ENCODE assay signal across 13 cellular contexts in the genomic region with DNA sequence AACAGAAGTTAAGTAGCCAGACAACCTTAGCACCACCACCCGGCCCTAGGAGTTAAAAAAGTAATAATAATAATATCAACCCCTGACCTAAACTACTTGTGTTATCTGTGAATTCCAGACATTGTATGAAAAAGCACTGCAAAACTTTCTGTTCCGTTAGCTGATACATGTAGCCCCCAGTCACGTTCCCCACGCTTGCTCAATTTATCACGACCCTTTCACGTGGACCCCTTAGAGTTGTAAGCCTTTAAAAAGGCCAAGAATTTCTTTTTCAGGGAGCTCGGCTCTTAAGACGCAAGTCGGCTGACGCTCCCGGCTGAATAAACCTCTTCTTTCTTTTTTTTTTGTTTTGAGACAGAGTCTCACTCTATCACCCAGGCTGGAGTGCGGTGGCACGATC. TPM values are rescaled to one million over a fixed set of nuclear protein-coding genes. Genes with fewer than 3 reads are reported as not detected.
A peak's percentile ranks its signal among the peaks of the same experiment; 100 is the strongest.
DNase-seq lines count a peak whose midpoint lies in the region; ATAC-seq and TF ChIP-seq lines count a peak whose summit lies in the region.
"Not testable (repeated sequence)": the region's sequence is repeated elsewhere in the genome, so short reads cannot be mapped to it uniquely, and the experiment has no call there.
"Had no signal": no experiment of that assay in that cellular context is flagged by ENCODE, and none has a peak within 500 bp of the region (broad histone marks: within the 10 kb centered on the region; RNA-seq: fewer than 3 reads in every experiment).

No MANE protein-coding gene starts in this region.

- not testable (repeated sequence) for H3K36me3 Mint-ChIP-seq in CD4-positive, CD25-positive, alpha-beta regulatory T cell; T-helper 1 cell treated with Interleukin-12 subunit alpha and Interleukin-12 subunit beta and Interleukin-4 antibody, amounts not matched to agents 30 μg/mL and 1 μg/mL, for 36 hours (ENCODE audit: low read depth); activated CD8-positive, alpha-beta memory T cell treated with anti-CD3 and anti-CD28 coated beads, Interleukin-2, amount 10 ng/mL, durations not matched to agents 7 days and 5 days; activated T-helper 2 cell treated with anti-CD3 and anti-CD28 coated beads, Interferon-gamma antibody, Interleukin-2, Interleukin-4, amounts not matched to agents 10 μg/mL and 5 μg/mL and 100 μg/mL, durations not matched to agents 14 hours and 24 hours and 36 hours (ENCODE audit: low read depth); endothelial cell (ENCODE audit: low read depth, unreplicated experiment)
- peaks cover 12% of the 10 kb centered on the region for H3K36me3 Mint-ChIP-seq in stimulated activated effector memory CD8-positive, alpha-beta T cell treated with anti-CD3 and anti-CD28 coated beads, Interleukin-12 subunit alpha, Interleukin-12 subunit beta, amount 100 ng/mL, for 72 hours

- H3K27me3 ChIP-seq in CD4-positive, CD25-positive, alpha-beta regulatory T cell (ENCODE audit: control insufficient read depth, insufficient read depth, low read length); lower lobe of right lung (ENCODE audit: low read depth): not testable (repeated sequence)

- CTCF ChIA-PET in activated CD8-positive, alpha-beta memory T cell treated with anti-CD3 and anti-CD28 coated beads, Interleukin-2, amount 10 ng/mL, durations not matched to agents 7 days and 5 days (lab: Charles Lee): interaction anchor here (3.4 kb wide), 1 partner anchor 12 kb away, joined by 22 read pairs; no protein-coding TSS in a partner anchor

- H3K36me3 ChIP-seq in CD4-positive, CD25-positive, alpha-beta regulatory T cell (ENCODE audit: control insufficient read depth, insufficient read depth, low read length); lower lobe of right lung: not testable (repeated sequence)

- not testable (repeated sequence) for H3K9me3 Mint-ChIP-seq in CD4-positive, CD25-positive, alpha-beta regulatory T cell; T-helper 1 cell treated with Interleukin-12 subunit alpha and Interleukin-12 subunit beta and Interleukin-4 antibody, amounts not matched to agents 30 μg/mL and 1 μg/mL, for 36 hours; activated CD8-positive, alpha-beta memory T cell treated with anti-CD3 and anti-CD28 coated beads, Interleukin-2, amount 10 ng/mL, durations not matched to agents 7 days and 5 days (ENCODE audit: low read depth); activated T-helper 2 cell treated with anti-CD3 and anti-CD28 coated beads, Interferon-gamma antibody, Interleukin-2, Interleukin-4, amounts not matched to agents 10 μg/mL and 5 μg/mL and 100 μg/mL, durations not matched to agents 14 hours and 24 hours and 36 hours; endothelial cell (ENCODE audit: unreplicated experiment); stimulated activated effector memory CD8-positive, alpha-beta T cell treated with anti-CD3 and anti-CD28 coated beads, Interleukin-12 subunit alpha, Interleukin-12 subunit beta, amount 100 ng/mL, for 72 hours

- H3K4me3 ChIP-seq in CD4-positive, CD25-positive, alpha-beta regulatory T cell (ENCODE audit: low read depth, low read length): not testable (repeated sequence)
- peak overlapping the region; percentile 23 for H3K4me3 ChIP-seq in lower lobe of right lung

- intact Hi-C loops in activated T-helper 2 cell treated with anti-CD3 and anti-CD28 coated beads, Interferon-gamma antibody, Interleukin-2, Interleukin-4, amounts not matched to agents 10 μg/mL and 5 μg/mL and 100 μg/mL, durations not matched to agents 14 hours and 24 hours and 36 hours (cut with micrococcal nuclease); lower lobe of right lung (cut with DNase I): not testable (repeated sequence)

- peak overlapping the region in 1 of 4 donors; percentile 60 for H3K4me3 Mint-ChIP-seq in CD4-positive, CD25-positive, alpha-beta regulatory T cell
- H3K4me3 Mint-ChIP-seq in T-helper 1 cell treated with Interleukin-12 subunit alpha and Interleukin-12 subunit beta and Interleukin-4 antibody, amounts not matched to agents 30 μg/mL and 1 μg/mL, for 36 hours; activated CD8-positive, alpha-beta memory T cell treated with anti-CD3 and anti-CD28 coated beads, Interleukin-2, amount 10 ng/mL, durations not matched to agents 7 days and 5 days; activated T-helper 2 cell treated with anti-CD3 and anti-CD28 coated beads, Interferon-gamma antibody, Interleukin-2, Interleukin-4, amounts not matched to agents 10 μg/mL and 5 μg/mL and 100 μg/mL, durations not matched to agents 14 hours and 24 hours and 36 hours (ENCODE audit: low read depth); endothelial cell (ENCODE audit: unreplicated experiment): not testable (repeated sequence)
- peak overlapping the region; percentile 100 for H3K4me3 Mint-ChIP-seq in stimulated activated effector memory CD8-positive, alpha-beta T cell treated with anti-CD3 and anti-CD28 coated beads, Interleukin-12 subunit alpha, Interleukin-12 subunit beta, amount 100 ng/mL, for 72 hours

- H3K4me1 Mint-ChIP-seq in CD4-positive, CD25-positive, alpha-beta regulatory T cell: peaks cover 0 to 51% (median 24%) of the 10 kb centered on the region in 4 donors
- peaks cover 33% of the 10 kb centered on the region for H3K4me1 Mint-ChIP-seq in T-helper 1 cell treated with Interleukin-12 subunit alpha and Interleukin-12 subunit beta and Interleukin-4 antibody, amounts not matched to agents 30 μg/mL and 1 μg/mL, for 36 hours (ENCODE audit: low read depth)
- H3K4me1 Mint-ChIP-seq in activated CD8-positive, alpha-beta memory T cell treated with anti-CD3 and anti-CD28 coated beads, Interleukin-2, amount 10 ng/mL, durations not matched to agents 7 days and 5 days: peaks cover 57% of the 10 kb centered on the region
- peaks cover 45% of the 10 kb centered on the region for H3K4me1 Mint-ChIP-seq in activated T-helper 2 cell treated with anti-CD3 and anti-CD28 coated beads, Interferon-gamma antibody, Interleukin-2, Interleukin-4, amounts not matched to agents 10 μg/mL and 5 μg/mL and 100 μg/mL, durations not matched to agents 14 hours and 24 hours and 36 hours (ENCODE audit: low read depth)
- H3K4me1 Mint-ChIP-seq in endothelial cell (ENCODE audit: unreplicated experiment): not testable (repeated sequence)
- peaks cover 60% of the 10 kb centered on the region for H3K4me1 Mint-ChIP-seq in stimulated activated effector memory CD8-positive, alpha-beta T cell treated with anti-CD3 and anti-CD28 coated beads, Interleukin-12 subunit alpha, Interleukin-12 subunit beta, amount 100 ng/mL, for 72 hours

- H3K9me3 ChIP-seq in CD4-positive, CD25-positive, alpha-beta regulatory T cell (ENCODE audit: control insufficient read depth in 2 of 2, low read length in 2 of 2); lower lobe of right lung: not testable (repeated sequence)

- DNase-seq in CD4-positive, CD25-positive, alpha-beta regulatory T cell; activated CD8-positive, alpha-beta memory T cell treated with anti-CD3 and anti-CD28 coated beads, Interleukin-2, amount 10 ng/mL, durations not matched to agents 7 days and 5 days; activated T-helper 2 cell treated with anti-CD3 and anti-CD28 coated beads, Interferon-gamma antibody, Interleukin-2, Interleukin-4, amounts not matched to agents 10 μg/mL and 5 μg/mL and 100 μg/mL, durations not matched to agents 14 hours and 24 hours and 36 hours (ENCODE audit: low spot score); endothelial cell (ENCODE audit: low spot score); lower lobe of right lung; stimulated activated effector memory CD8-positive, alpha-beta T cell treated with anti-CD3 and anti-CD28 coated beads, Interleukin-12 subunit alpha, Interleukin-12 subunit beta, amount 100 ng/mL, for 72 hours (ENCODE audit: low spot score in 2 of 2): not testable (repeated sequence)
- DNase-seq in DMS53 (lab: John Stamatoyannopoulos, UW): peak; percentile 22

- not testable (repeated sequence) for ATAC-seq in CD4-positive, CD25-positive, alpha-beta regulatory T cell (ENCODE audit: low read depth in 2 of 2); activated CD8-positive, alpha-beta memory T cell treated with anti-CD3 and anti-CD28 coated beads, Interleukin-2, amount 10 ng/mL, durations not matched to agents 7 days and 5 days; lower lobe of right lung; stimulated activated effector memory CD8-positive, alpha-beta T cell treated with anti-CD3 and anti-CD28 coated beads, Interleukin-12 subunit alpha, Interleukin-12 subunit beta, amount 100 ng/mL, for 72 hours

- not testable (repeated sequence) for H3K27me3 Mint-ChIP-seq in CD4-positive, CD25-positive, alpha-beta regulatory T cell; T-helper 1 cell treated with Interleukin-12 subunit alpha and Interleukin-12 subunit beta and Interleukin-4 antibody, amounts not matched to agents 30 μg/mL and 1 μg/mL, for 36 hours (ENCODE audit: low read depth); activated CD8-positive, alpha-beta memory T cell treated with anti-CD3 and anti-CD28 coated beads, Interleukin-2, amount 10 ng/mL, durations not matched to agents 7 days and 5 days; activated T-helper 2 cell treated with anti-CD3 and anti-CD28 coated beads, Interferon-gamma antibody, Interleukin-2, Interleukin-4, amounts not matched to agents 10 μg/mL and 5 μg/mL and 100 μg/mL, durations not matched to agents 14 hours and 24 hours and 36 hours (ENCODE audit: low read depth); endothelial cell (ENCODE audit: unreplicated experiment)

- peaks cover 42% of the 10 kb centered on the region for H3K4me1 ChIP-seq in CD4-positive, CD25-positive, alpha-beta regulatory T cell (ENCODE audit: control insufficient read depth, insufficient read depth, low read length, poor library complexity, severe bottlenecking)
- H3K4me1 ChIP-seq in lower lobe of right lung: peaks cover 18% of the 10 kb centered on the region

- not testable (repeated sequence) for TF ChIP-seq CTCF in endothelial cell (IDR thresholded peaks at IDR 0.05; ENCODE audit: unreplicated experiment); lower lobe of right lung (IDR thresholded peaks at IDR 0.05)

- peak overlapping the region; percentile 56 to 68 (median 58) for H3K27ac Mint-ChIP-seq in CD4-positive, CD25-positive, alpha-beta regulatory T cell
- peak overlapping the region; percentile 55 for H3K27ac Mint-ChIP-seq in T-helper 1 cell treated with Interleukin-12 subunit alpha and Interleukin-12 subunit beta and Interleukin-4 antibody, amounts not matched to agents 30 μg/mL and 1 μg/mL, for 36 hours
- H3K27ac Mint-ChIP-seq in activated CD8-positive, alpha-beta memory T cell treated with anti-CD3 and anti-CD28 coated beads, Interleukin-2, amount 10 ng/mL, durations not matched to agents 7 days and 5 days: peak overlapping the region; percentile 28
- H3K27ac Mint-ChIP-seq in activated T-helper 2 cell treated with anti-CD3 and anti-CD28 coated beads, Interferon-gamma antibody, Interleukin-2, Interleukin-4, amounts not matched to agents 10 μg/mL and 5 μg/mL and 100 μg/mL, durations not matched to agents 14 hours and 24 hours and 36 hours: peak overlapping the region; percentile 2
- peak overlapping the region; percentile 7 for H3K27ac Mint-ChIP-seq in endothelial cell (ENCODE audit: unreplicated experiment)
- peak overlapping the region; percentile 99 for H3K27ac Mint-ChIP-seq in stimulated activated effector memory CD8-positive, alpha-beta T cell treated with anti-CD3 and anti-CD28 coated beads, Interleukin-12 subunit alpha, Interleukin-12 subunit beta, amount 100 ng/mL, for 72 hours

- H3K27ac ChIP-seq in CD4-positive, CD25-positive, alpha-beta regulatory T cell (ENCODE audit: insufficient read depth, low read length, poor library complexity, severe bottlenecking); lower lobe of right lung: not testable (repeated sequence)

RNA-seq across cellular contexts. Expression of a gene that starts 6.7 kb away (rescaled TPM):
- total RNA-seq in CD4-positive, CD25-positive, alpha-beta regulatory T cell: 124 TPM
- 10 to 100 TPM; 57.5 to 83.1 (median 76.8) TPM for polyA plus RNA-seq in CD4-positive, CD25-positive, alpha-beta regulatory T cell
- total RNA-seq in activated CD8-positive, alpha-beta memory T cell treated with anti-CD3 and anti-CD28 coated beads, Interleukin-2, amount 10 ng/mL, durations not matched to agents 7 days and 5 days: 100 to 1,000 TPM; 228 to 410 TPM
- total RNA-seq in activated T-helper 2 cell treated with anti-CD3 and anti-CD28 coated beads, Interferon-gamma antibody, Interleukin-2, Interleukin-4, amounts not matched to agents 10 μg/mL and 5 μg/mL and 100 μg/mL, durations not matched to agents 14 hours and 24 hours and 36 hours: 388 and 398 TPM in 2 replicates
- 1.3 TPM for total RNA-seq in endothelial cell (ENCODE audit: unreplicated experiment)
- 8.5 TPM for total RNA-seq in lower lobe of right lung
- total RNA-seq: Caco-2, GM23248, HepG2 had no signal
- polyA plus RNA-seq: BJ, GM23248, HepG2 had no signal

RNA-seq across cellular contexts. Expression of a gene that starts 22.5 kb away (rescaled TPM):
- total RNA-seq in CD4-positive, CD25-positive, alpha-beta regulatory T cell: 84.1 TPM
- polyA plus RNA-seq in CD4-positive, CD25-positive, alpha-beta regulatory T cell: 10 to 100 TPM in 1 of 4 donors, 1 to 10 TPM in 3; 6.6 to 11.1 (median 7.7) TPM
- 10 to 100 TPM; 50.0 to 68.9 TPM for total RNA-seq in activated CD8-positive, alpha-beta memory T cell treated with anti-CD3 and anti-CD28 coated beads, Interleukin-2, amount 10 ng/mL, durations not matched to agents 7 days and 5 days
- total RNA-seq in activated T-helper 2 cell treated with anti-CD3 and anti-CD28 coated beads, Interferon-gamma antibody, Interleukin-2, Interleukin-4, amounts not matched to agents 10 μg/mL and 5 μg/mL and 100 μg/mL, durations not matched to agents 14 hours and 24 hours and 36 hours: 57.9 and 64.7 TPM in 2 replicates
- total RNA-seq in endothelial cell (ENCODE audit: unreplicated experiment) (38.8 TPM), lower lobe of right lung (98.0 TPM)

RNA-seq across cellular contexts. Expression of a gene that starts 26.5 kb away (rescaled TPM):
- 0.32 TPM for total RNA-seq in CD4-positive, CD25-positive, alpha-beta regulatory T cell
- under 1 TPM; 0.16 to 0.87 (median 0.30) TPM for polyA plus RNA-seq in CD4-positive, CD25-positive, alpha-beta regulatory T cell
- total RNA-seq in activated CD8-positive, alpha-beta memory T cell treated with anti-CD3 and anti-CD28 coated beads, Interleukin-2, amount 10 ng/mL, durations not matched to agents 7 days and 5 days: under 1 TPM in 1 of 2 experiments, not detected in 1; 0.26 TPM
- total RNA-seq in activated T-helper 2 cell treated with anti-CD3 and anti-CD28 coated beads, Interferon-gamma antibody, Interleukin-2, Interleukin-4, amounts not matched to agents 10 μg/mL and 5 μg/mL and 100 μg/mL, durations not matched to agents 14 hours and 24 hours and 36 hours: not detected in 2 replicates
- 0.23 TPM for total RNA-seq in endothelial cell (ENCODE audit: unreplicated experiment)
- total RNA-seq in lower lobe of right lung: 1.7 TPM
- total RNA-seq: GM23248, H4, HepG2 had no signal
- polyA plus RNA-seq: BJ, GM23248 had no signal

RNA-seq across cellular contexts. Expression of a gene that starts 44.3 kb away (rescaled TPM):
- not detected for total RNA-seq in CD4-positive, CD25-positive, alpha-beta regulatory T cell
- polyA plus RNA-seq in CD4-positive, CD25-positive, alpha-beta regulatory T cell: under 1 TPM; 0.03 to 0.25 (median 0.17) TPM
- not detected for total RNA-seq in activated CD8-positive, alpha-beta memory T cell treated with anti-CD3 and anti-CD28 coated beads, Interleukin-2, amount 10 ng/mL, durations not matched to agents 7 days and 5 days
- total RNA-seq in activated T-helper 2 cell treated with anti-CD3 and anti-CD28 coated beads, Interferon-gamma antibody, Interleukin-2, Interleukin-4, amounts not matched to agents 10 μg/mL and 5 μg/mL and 100 μg/mL, durations not matched to agents 14 hours and 24 hours and 36 hours: not detected in 2 replicates
- total RNA-seq in endothelial cell (ENCODE audit: unreplicated experiment) (not detected), lower lobe of right lung (0.06 TPM)
- total RNA-seq: GM23248, HepG2 had no signal
- polyA plus RNA-seq: BJ had no signal

Comparison
In these comparisons a context has a peak if more than half of its experiments do, and no peak if none do; other contexts are left out.
1. H3K27ac Mint-ChIP-seq: peak in every context shown above with its lines; median percentile 99 in stimulated activated effector memory CD8-positive, alpha-beta T cell treated with anti-CD3 and anti-CD28 coated beads, Interleukin-12 subunit alpha, Interleukin-12 subunit beta, amount 100 ng/mL, for 72 hours; 58 in CD4-positive, CD25-positive, alpha-beta regulatory T cell; 55 in T-helper 1 cell treated with Interleukin-12 subunit alpha and Interleukin-12 subunit beta and Interleukin-4 antibody, amounts not matched to agents 30 μg/mL and 1 μg/mL, for 36 hours; 28 in activated CD8-positive, alpha-beta memory T cell treated with anti-CD3 and anti-CD28 coated beads, Interleukin-2, amount 10 ng/mL, durations not matched to agents 7 days and 5 days; 7 in endothelial cell; 2 in activated T-helper 2 cell treated with anti-CD3 and anti-CD28 coated beads, Interferon-gamma antibody, Interleukin-2, Interleukin-4, amounts not matched to agents 10 μg/mL and 5 μg/mL and 100 μg/mL, durations not matched to agents 14 hours and 24 hours and 36 hours.
2. RNA of a gene that starts 6.7 kb away (total RNA-seq): 228 to 410 TPM in activated CD8-positive, alpha-beta memory T cell treated with anti-CD3 and anti-CD28 coated beads, Interleukin-2, amount 10 ng/mL, durations not matched to agents 7 days and 5 days, 388 to 398 TPM in activated T-helper 2 cell treated with anti-CD3 and anti-CD28 coated beads, Interferon-gamma antibody, Interleukin-2, Interleukin-4, amounts not matched to agents 10 μg/mL and 5 μg/mL and 100 μg/mL, durations not matched to agents 14 hours and 24 hours and 36 hours and 124 TPM in CD4-positive, CD25-positive, alpha-beta regulatory T cell (single experiment); 8.5 TPM in lower lobe of right lung (single experiment) and 1.3 TPM in endothelial cell (single experiment); every median in the first group is over 10 times any median in the second.